ENCODE assay signal across 8 cellular contexts in genomic region chr2:20447437-20448245, GRCh38. TPM values are rescaled to one million over a fixed set of nuclear protein-coding genes. Genes with fewer than 3 reads are reported as not detected.
DNase-seq lines count a peak whose midpoint lies in the region; ATAC-seq and TF ChIP-seq lines count a peak whose summit lies in the region.

No MANE protein-coding gene starts in this region.

- H3K79me2 ChIP-seq in Karpas-422 (ENCODE audit: low read length): no peaks in the 10 kb centered on the region

- H3K27me3 Mint-ChIP-seq in Calu3 (ENCODE audit: unreplicated experiment): no peaks in the 10 kb centered on the region
- H3K27me3 Mint-ChIP-seq in neural crest cell (ENCODE audit: low read depth): peaks cover 3% of the 10 kb centered on the region

- H3K4me3 Mint-ChIP-seq in Calu3 (ENCODE audit: low read depth, unreplicated experiment) (peak overlapping the region; percentile 89), neural crest cell (peak overlapping the region; percentile 94)

- peaks cover 70% of the 10 kb centered on the region for H3K36me3 Mint-ChIP-seq in Calu3 (ENCODE audit: insufficient read depth, unreplicated experiment)
- peaks cover 7% of the 10 kb centered on the region for H3K36me3 Mint-ChIP-seq in neural crest cell (ENCODE audit: low read depth)

- H3K4me2 ChIP-seq in Karpas-422 (ENCODE audit: low read depth, low read length, poor library complexity, severe bottlenecking): no peak overlapping the region

- no peaks in the 10 kb centered on the region for H4K20me1 ChIP-seq in Karpas-422 (ENCODE audit: insufficient read depth, low read depth, low read length)

- TF ChIP-seq EP300 in Ishikawa (IDR thresholded peaks at IDR 0.05; ENCODE audit: borderline replicate concordance): no peak

- H2AFZ ChIP-seq in Karpas-422 (ENCODE audit: low read length): no peak overlapping the region

- no peaks in the 10 kb centered on the region for H3K9me3 ChIP-seq in Karpas-422 (ENCODE audit: low read length)

- no peaks in the 10 kb centered on the region for H3K27me3 ChIP-seq in Karpas-422 (ENCODE audit: low read length)

- peaks cover 40% of the 10 kb centered on the region for H3K4me1 Mint-ChIP-seq in Calu3 (ENCODE audit: low read depth, unreplicated experiment)
- H3K4me1 Mint-ChIP-seq in neural crest cell: peaks cover 66% of the 10 kb centered on the region

- H3K4me1 ChIP-seq in Karpas-422 (ENCODE audit: low read length): no peaks in the 10 kb centered on the region

- no peaks in the 10 kb centered on the region for H3K9me2 ChIP-seq in Karpas-422 (replicated peaks; ENCODE audit: insufficient read depth, low read length)

- ATAC-seq in GM19463 (IDR thresholded peaks at IDR 0.05; ENCODE audit: unreplicated experiment) (peak; percentile 2), HG03135 (IDR thresholded peaks at IDR 0.05; ENCODE audit: unreplicated experiment) (no peak)

- H3K9ac ChIP-seq in Karpas-422 (ENCODE audit: low read length): no peak overlapping the region

- H3K9me3 Mint-ChIP-seq in Calu3 (ENCODE audit: low read depth, unreplicated experiment): no peaks in the 10 kb centered on the region
- H3K9me3 Mint-ChIP-seq in neural crest cell: no peaks in the 10 kb centered on the region

- intact Hi-C loops in Calu3 (cut with micrococcal nuclease; ENCODE audit: unreplicated experiment): no loop called here

- DNase-seq in Calu3: peak; percentile 39
- peak; percentile 31 for DNase-seq in activated T-cell treated with anti-CD3 and anti-CD28 coated beads, Interleukin-2, amount 50 U/mL, for 1 hour
- DNase-seq in fibroblast of the aortic adventitia (ENCODE audit: low read depth): peak; percentile 58
- DNase-seq in neural crest cell (ENCODE audit: low read depth, low spot score): peak; percentile 25
- no peak for DNase-seq in Karpas-422

- CTCF ChIA-PET in Calu3 (lab: Charles Lee): interaction anchor here (0.6 to 2.8 kb wide), 11 partner anchors 18 to 195 kb away, joined by 3 to 28 read pairs (median 4); no protein-coding TSS in a partner anchor

- H3K36me3 ChIP-seq in Karpas-422 (ENCODE audit: insufficient read depth, low read length): no peaks in the 10 kb centered on the region

- BruUV-seq in Calu3 (replicated peaks; lab: Mats Ljungman, UMichigan): no TSS peak

- H3K27ac ChIP-seq in Karpas-422 (ENCODE audit: low read length): no peak overlapping the region

- H3K27ac Mint-ChIP-seq in Calu3 (ENCODE audit: unreplicated experiment): peak overlapping the region; percentile 87
- peak overlapping the region; percentile 97 for H3K27ac Mint-ChIP-seq in neural crest cell (ENCODE audit: unreplicated experiment)

- H3K4me3 ChIP-seq in fibroblast of the aortic adventitia (ENCODE audit: low read depth, low read length) (peak overlapping the region; percentile 93), Karpas-422 (ENCODE audit: low read length) (no peak overlapping the region)

- TF ChIP-seq CTCF in Calu3 (IDR thresholded peaks at IDR 0.05; ENCODE audit: unreplicated experiment) (no peak), fibroblast of the aortic adventitia (IDR thresholded peaks at IDR 0.05; ENCODE audit: insufficient read depth, low read length) (no peak), neural crest cell (conservative IDR thresholded peaks at IDR 0.05) (no peak)

- no peak for TF ChIP-seq RAD21 in Ishikawa (IDR thresholded peaks at IDR 0.05; ENCODE audit: low read depth)

TF ChIP-seq in Ishikawa, 13 proteins besides CTCF, POLR2A, EP300 and RAD21:
- TF ChIP-seq ZBTB7A (IDR thresholded peaks at IDR 0.05; ENCODE audit: low read depth): no peak
- no peak for TF ChIP-seq TAF1 (IDR thresholded peaks at IDR 0.05; ENCODE audit: low read depth)
- peak; percentile 2; the same call in 1 of the 2 replicates for TF ChIP-seq MAX (IDR thresholded peaks at IDR 0.05)
- no peak for TF ChIP-seq EGR1 (IDR thresholded peaks at IDR 0.05)

RNA-seq across cellular contexts. Expression of gene RHOB, which starts 0.8 kb away (rescaled TPM):
- total RNA-seq in Calu3 (2022) (143 and 147 TPM in 2 replicates), fibroblast of the aortic adventitia (ENCODE audit: low replicate concordance) (40.5 and 82.0 TPM in 2 replicates), neural crest cell (146 and 150 TPM in 2 replicates)
- total RNA-seq in Karpas-422 (2014; rRNA removed; shearing (Covaris generic); ENCODE audit: low replicate concordance): not detected in 2 replicates

Comparison
In these comparisons a context has a peak if more than half of its experiments do, and no peak if none do; other contexts are left out.
1. RNA of gene RHOB, which starts 0.8 kb away (total RNA-seq): 146 to 150 TPM in neural crest cell, 143 to 147 TPM in Calu3 and 40.5 to 82.0 TPM in fibroblast of the aortic adventitia; not detected in Karpas-422; every median in the first group is over 10 times any median in the second.